ENCODE assay signal across 25 cellular contexts in genomic region chr17:9760336-9760735, GRCh38. TPM values are rescaled to one million over a fixed set of nuclear protein-coding genes. Genes with fewer than 3 reads are reported as not detected.
"Had no signal": no experiment of that assay in that cellular context is flagged by ENCODE, and none has a peak within 500 bp of the region (broad histone marks: within the 10 kb centered on the region; RNA-seq: fewer than 3 reads in every experiment).

No MANE protein-coding gene starts in this region.

- H3K27ac Mint-ChIP-seq: IgD-negative memory B cell had no signal

- H3K4me3 ChIP-seq: K562, SJSA1, SK-N-MC had no signal

- H3K4me3 Mint-ChIP-seq: IgD-negative memory B cell had no signal

- H3K9me3 ChIP-seq: SJSA1 had no signal

- ATAC-seq: K562 had no signal

- DNase-seq: Kasumi-1, MV-4-11, NCI-H1048, NCI-H1105, NCI-H1417, NCI-H1436 treated with DMSO at 0.1 percent for 48 hours, NCI-H1694, NCI-H187 treated with DMSO at 0.1 percent for 48 hours, NCI-H2029 treated with DMSO at 0.1 percent for 48 hours, NCI-H2171 treated with DMSO at 0.1 percent for 48 hours, NCI-H510A, NCI-H524 treated with DMSO at 0.1 percent for 48 hours, NCI-H69, NCI-H774, Right ventricle myocardium superior, RPMI8226, SIG-M5 had no signal

- H3K27me3 ChIP-seq: SJSA1 had no signal

- H3K4me1 Mint-ChIP-seq: IgD-negative memory B cell had no signal

- H3K4me1 ChIP-seq: SJSA1 had no signal

- H3K9me3 Mint-ChIP-seq: IgD-negative memory B cell had no signal

- H3K27ac ChIP-seq: HL-60, KMS-11, SJSA1, SK-N-MC had no signal

- FAIRE-seq: HTR-8/SVneo, K562 had no signal

- H3K36me3 ChIP-seq: SJSA1 had no signal

RNA-seq across cellular contexts. Expression of gene DHRS7C, which starts 31.1 kb away (rescaled TPM):
- total RNA-seq: K562, M059J, SJSA1 had no signal
